13 cellular contexts compared by ENCODE assay signal in the genomic region with DNA sequence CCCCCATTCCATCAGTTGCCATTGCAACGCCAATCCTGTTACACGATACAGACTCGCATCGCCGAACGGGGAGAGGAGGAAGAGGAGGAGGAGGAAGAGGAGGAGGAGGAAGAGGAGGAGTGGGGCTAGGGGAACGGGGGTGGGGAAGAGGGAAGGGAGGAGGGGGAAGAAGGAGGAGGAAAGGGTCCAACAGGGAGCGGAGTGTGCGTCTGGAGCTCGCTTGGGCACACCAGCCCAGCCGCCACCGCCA. TPM values are rescaled to one million over a fixed set of nuclear protein-coding genes. Genes with fewer than 3 reads are reported as not detected.
DNase-seq lines count a peak whose midpoint lies in the region; ATAC-seq and TF ChIP-seq lines count a peak whose summit lies in the region.
"Had no signal": no experiment of that assay in that cellular context is flagged by ENCODE, and none has a peak within 500 bp of the region (broad histone marks: within the 10 kb centered on the region; RNA-seq: fewer than 3 reads in every experiment).

No MANE protein-coding gene starts in this region.

- H4K91ac ChIP-seq in trophoblast cell (ENCODE audit: low read depth, low read length): no peak overlapping the region

- no peak overlapping the region for H3K23ac ChIP-seq in trophoblast cell (ENCODE audit: low read length)

- no peaks in the 10 kb centered on the region for H3K79me1 ChIP-seq in trophoblast cell (ENCODE audit: low read length)

- peaks cover 0 to 12% (median 2%) of the 10 kb centered on the region in 7 donors for H3K9me3 Mint-ChIP-seq in CD14-positive monocyte
- peaks cover 7% of the 10 kb centered on the region for H3K9me3 Mint-ChIP-seq in glutamatergic neuron (ENCODE audit: unreplicated experiment)
- H3K9me3 Mint-ChIP-seq: T-helper 1 cell treated with Interleukin-12 subunit alpha and Interleukin-12 subunit beta and Interleukin-4 antibody, amounts not matched to agents 30 μg/mL and 1 μg/mL, for 36 hours had no signal

- no peak overlapping the region for H2BK120ac ChIP-seq in trophoblast cell (ENCODE audit: insufficient read depth, low read length, poor library complexity)

- DNase-seq in CD14-positive monocyte (ENCODE audit: low spot score) (no peak), SK-MEL-5 (ENCODE audit: low read depth, low spot score) (peak; percentile 40), glutamatergic neuron (no peak), trophoblast cell (no peak), PC-9 (no peak), cerebellar nuclear complex (lab: John Stamatoyannopoulos, UW) (no peak), left colon (no peak)
- DNase-seq: activated CD8-positive, alpha-beta memory T cell treated with anti-CD3 and anti-CD28 coated beads, Interleukin-2, amount 10 ng/mL, durations not matched to agents 7 days and 5 days; CD8-positive, alpha-beta memory T cell; left cardiac atrium; NCI-H1048 had no signal

- no peaks in the 10 kb centered on the region for H3K36me3 ChIP-seq in trophoblast cell (ENCODE audit: control insufficient read depth in 1 of 2, insufficient read depth in 2 of 2, low read length in 2 of 2)
- H3K36me3 ChIP-seq in PC-9 (ENCODE audit: low read depth): no peaks in the 10 kb centered on the region

- H3K79me2 ChIP-seq in trophoblast cell (ENCODE audit: control insufficient read depth, insufficient read depth, low read length, poor library complexity) (no peaks in the 10 kb centered on the region), PC-9 (ENCODE audit: low read depth) (no peaks in the 10 kb centered on the region)

- H3K27me3 Mint-ChIP-seq in CD14-positive monocyte (ENCODE audit: low read depth in 3 of 3) (peaks cover 57 to 68% (median 59%) of the 10 kb centered on the region in 3 donors), glutamatergic neuron (ENCODE audit: unreplicated experiment) (peaks cover 6% of the 10 kb centered on the region)

- no peaks in the 10 kb centered on the region for H3K9me2 ChIP-seq in PC-9 (ENCODE audit: insufficient read depth)

- H3K4me3 ChIP-seq in trophoblast cell (ENCODE audit: low read depth, low read length): peak overlapping the region; percentile 72
- no peak overlapping the region for H3K4me3 ChIP-seq in PC-9

- no peak overlapping the region for H4K8ac ChIP-seq in trophoblast cell (ENCODE audit: low read depth, low read length)

- H3K9me3 ChIP-seq in trophoblast cell (ENCODE audit: insufficient read depth, low read depth, low read length) (no peaks in the 10 kb centered on the region), PC-9 (ENCODE audit: insufficient read depth, low read depth) (no peaks in the 10 kb centered on the region)

- no peaks in the 10 kb centered on the region for H3K36me3 Mint-ChIP-seq in CD14-positive monocyte
- H3K36me3 Mint-ChIP-seq in glutamatergic neuron (ENCODE audit: unreplicated experiment): no peaks in the 10 kb centered on the region

- H3K27me3 ChIP-seq in trophoblast cell (ENCODE audit: insufficient read depth, low read length): peaks cover 46% of the 10 kb centered on the region
- no peaks in the 10 kb centered on the region for H3K27me3 ChIP-seq in PC-9 (ENCODE audit: insufficient read depth, low read depth)

- no CpG with 5 or more reads among the region's 12 CpGs for WGBS in trophoblast cell (ENCODE audit: extremely low coverage, insufficient coverage, insufficient read length)

- peak overlapping the region; percentile 98 for H3K4me2 ChIP-seq in trophoblast cell (ENCODE audit: low read length)
- no peak overlapping the region for H3K4me2 ChIP-seq in PC-9

- no peak for ATAC-seq in GM21447 (IDR thresholded peaks at IDR 0.05; ENCODE audit: unreplicated experiment)
- ATAC-seq in left colon: no peak
- ATAC-seq: activated CD8-positive, alpha-beta memory T cell treated with anti-CD3 and anti-CD28 coated beads, Interleukin-2, amount 10 ng/mL, durations not matched to agents 7 days and 5 days had no signal

- CTCF ChIA-PET in PC-9 (lab: Charles Lee): no interaction called here

- H3F3A ChIP-seq in PC-9 (ENCODE audit: insufficient read depth, low read depth): no peaks in the 10 kb centered on the region

- TF ChIP-seq CTCF in CD14-positive monocyte (IDR thresholded peaks at IDR 0.05) (no peak), glutamatergic neuron (IDR thresholded peaks at IDR 0.05; ENCODE audit: partially characterized antibody, unreplicated experiment) (no peak), PC-9 (conservative IDR thresholded peaks at IDR 0.05) (no peak)

- H3K9ac ChIP-seq in trophoblast cell (ENCODE audit: low read length): no peak overlapping the region

- H4K20me1 ChIP-seq in PC-9 (ENCODE audit: insufficient read depth): no peaks in the 10 kb centered on the region

- H3K27ac Mint-ChIP-seq in CD14-positive monocyte (peak overlapping the region in 1 of 7 donors; percentile 11), glutamatergic neuron (ENCODE audit: unreplicated experiment) (no peak overlapping the region)
- H3K27ac Mint-ChIP-seq: activated CD8-positive, alpha-beta memory T cell treated with anti-CD3 and anti-CD28 coated beads, Interleukin-2, amount 10 ng/mL, durations not matched to agents 7 days and 5 days; CD8-positive, alpha-beta memory T cell; T-helper 1 cell treated with Interleukin-12 subunit alpha and Interleukin-12 subunit beta and Interleukin-4 antibody, amounts not matched to agents 30 μg/mL and 1 μg/mL, for 36 hours had no signal

- H2BK5ac ChIP-seq in trophoblast cell (ENCODE audit: low read depth, low read length, poor library complexity): no peak overlapping the region

- H3K4me1 ChIP-seq in trophoblast cell (ENCODE audit: control insufficient read depth in 1 of 2, insufficient read depth in 2 of 2, low read length in 2 of 2) (peaks cover 15 to 16% of the 10 kb centered on the region in 2 experiments), PC-9 (replicated peaks; ENCODE audit: insufficient read depth) (no peaks in the 10 kb centered on the region)

- H4K12ac ChIP-seq in trophoblast cell (ENCODE audit: low read depth, low read length): no peak overlapping the region

- intact Hi-C loops in CD14-positive monocyte (cut with micrococcal nuclease): no loop called here
- intact Hi-C loops in PC-9 (cut with micrococcal nuclease; ENCODE audit: unreplicated experiment): no loop called here
- intact Hi-C loops in left colon (cut with DNase I, micrococcal nuclease): no loop called here

- H2AFZ ChIP-seq in trophoblast cell (ENCODE audit: insufficient read depth, low read length, poor library complexity): peak overlapping the region; percentile 35
- no peak overlapping the region for H2AFZ ChIP-seq in PC-9

- H3K27ac ChIP-seq in trophoblast cell (ENCODE audit: low read depth, low read length) (no peak overlapping the region), PC-9 (no peak overlapping the region)

- BruUV-seq in PC-9 (replicated peaks; lab: Mats Ljungman, UMichigan): no TSS peak

- H3K4ac ChIP-seq in trophoblast cell (ENCODE audit: low read depth, low read length): no peak overlapping the region

- H3K4me1 Mint-ChIP-seq in CD14-positive monocyte (peaks cover 20% of the 10 kb centered on the region), glutamatergic neuron (ENCODE audit: low read depth, unreplicated experiment) (peaks cover 1% of the 10 kb centered on the region)
- H3K4me1 Mint-ChIP-seq: activated CD8-positive, alpha-beta memory T cell treated with anti-CD3 and anti-CD28 coated beads, Interleukin-2, amount 10 ng/mL, durations not matched to agents 7 days and 5 days had no signal

- H3K18ac ChIP-seq in trophoblast cell (ENCODE audit: low read length): no peak overlapping the region

- H2AK5ac ChIP-seq in trophoblast cell (ENCODE audit: low read length): no peak overlapping the region

- POLR2A ChIA-PET in PC-9 (lab: Charles Lee; ENCODE audit: unreplicated experiment): no interaction called here

- H3K14ac ChIP-seq in trophoblast cell (ENCODE audit: low read length): no peak overlapping the region

- in situ Hi-C loops in SK-MEL-5 (cut with HindIII; ENCODE audit: low pct_unique_long_range_greater_than_20kb, low sequenced_read_pairs): no loop called here

- H3K4me3 Mint-ChIP-seq in CD14-positive monocyte: peak overlapping the region; percentile 58 to 95
- H3K4me3 Mint-ChIP-seq in glutamatergic neuron (ENCODE audit: unreplicated experiment): peak overlapping the region; percentile 78
- H3K4me3 Mint-ChIP-seq: activated CD8-positive, alpha-beta memory T cell treated with anti-CD3 and anti-CD28 coated beads, Interleukin-2, amount 10 ng/mL, durations not matched to agents 7 days and 5 days; CD8-positive, alpha-beta memory T cell; T-helper 1 cell treated with Interleukin-12 subunit alpha and Interleukin-12 subunit beta and Interleukin-4 antibody, amounts not matched to agents 30 μg/mL and 1 μg/mL, for 36 hours had no signal

- H2BK12ac ChIP-seq in trophoblast cell (ENCODE audit: low read length): no peak overlapping the region

RNA-seq across cellular contexts. Expression of a gene that starts 0.2 kb away (rescaled TPM):
- polyA plus RNA-seq in CD14-positive monocyte: not detected
- total RNA-seq in SK-MEL-5 (2014; rRNA removed; shearing (Covaris generic)): 8.2 and 10.5 TPM in 2 replicates
- polyA plus RNA-seq in SK-MEL-5 (2015; cell fraction: cytosol; rRNA removed): 6.0 and 15.6 TPM in 2 replicates
- polyA plus RNA-seq in SK-MEL-5 (2015; cell fraction: nucleus; rRNA removed): 4.1 and 6.9 TPM in 2 replicates
- total RNA-seq in glutamatergic neuron (ENCODE audit: unreplicated experiment): 0.39 TPM
- polyA plus RNA-seq in trophoblast cell (2013): 0.01 and 0.04 TPM in 2 replicates
- not detected in 2 replicates for total RNA-seq in PC-9 (2021)
- total RNA-seq in left colon: not detected
- total RNA-seq: activated CD8-positive, alpha-beta memory T cell treated with anti-CD3 and anti-CD28 coated beads, Interleukin-2, amount 10 ng/mL, durations not matched to agents 7 days and 5 days; CD8-positive, alpha-beta memory T cell had no signal
- polyA plus RNA-seq: CD8-positive, alpha-beta memory T cell had no signal
